In the genomic region with DNA sequence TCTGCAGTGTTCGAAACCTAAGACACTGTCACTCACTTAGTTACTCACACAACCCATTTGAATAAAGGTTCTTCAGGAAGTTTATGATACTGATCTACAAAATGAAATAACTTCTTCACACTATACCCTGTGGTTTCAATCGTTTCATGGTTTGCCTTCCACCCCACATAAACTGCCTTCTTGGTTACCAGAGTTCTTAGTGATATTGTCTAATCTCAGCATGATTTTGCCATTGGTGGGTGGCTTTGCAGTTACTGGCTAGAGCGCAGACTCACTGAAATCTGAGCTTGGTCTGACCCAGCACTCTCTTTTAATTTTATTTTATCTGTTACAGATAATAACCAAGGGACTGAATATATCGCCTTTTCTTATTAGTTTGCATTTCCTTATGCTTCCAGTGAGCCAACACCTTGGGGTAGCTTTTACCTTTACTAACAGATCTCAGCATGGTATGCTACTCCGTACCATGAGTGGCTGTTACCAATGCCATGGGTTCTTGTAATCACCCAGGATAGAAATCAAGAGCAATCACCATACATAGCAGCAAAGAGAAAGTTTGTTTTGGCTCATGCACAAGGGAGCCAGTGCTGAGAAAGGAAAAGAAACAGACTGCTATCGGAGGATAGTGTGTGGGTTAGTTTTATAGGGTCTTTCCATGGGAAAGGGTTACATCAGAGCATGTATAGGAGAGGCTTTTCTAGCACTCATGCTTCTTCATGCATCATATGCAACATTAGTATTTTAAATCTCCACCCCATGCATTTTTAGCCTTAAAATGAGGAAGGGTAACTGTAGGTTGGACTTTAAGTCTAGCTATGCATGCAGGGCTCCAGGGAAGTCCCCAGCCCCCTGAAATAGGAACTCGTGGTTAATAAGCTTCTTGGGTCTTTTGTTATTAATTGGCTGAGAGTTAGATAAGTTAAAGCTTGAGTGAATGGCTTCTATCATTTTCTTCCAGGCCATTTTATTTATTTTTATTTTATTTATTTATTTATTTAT, we compare ENCODE assay signal across 11 cellular contexts. TPM values are rescaled to one million over a fixed set of nuclear protein-coding genes. Genes with fewer than 3 reads are reported as not detected.
DNase-seq lines count a peak whose midpoint lies in the region; ATAC-seq and TF ChIP-seq lines count a peak whose summit lies in the region.
"Had no signal": no experiment of that assay in that cellular context is flagged by ENCODE, and none has a peak within 500 bp of the region (broad histone marks: within the 10 kb centered on the region; RNA-seq: fewer than 3 reads in every experiment).

No MANE protein-coding gene starts in this region.

- peak overlapping the region; percentile 29 for H3K4me3 Mint-ChIP-seq in activated naive CD4-positive, alpha-beta T cell treated with anti-CD3 and anti-CD28 coated beads, Interleukin-2, amount 10 ng/mL, durations not matched to agents 7 days and 5 days
- peak overlapping the region; percentile 46 for H3K4me3 Mint-ChIP-seq in natural killer cell treated with Interleukin-12 subunit alpha and Interleukin-12 subunit beta and Interleukin-15 and Interleukin-18, amount 100 ng/mL, for 72 hours
- H3K4me3 Mint-ChIP-seq: neural crest cell had no signal

- H3K27me3 ChIP-seq in SJCRH30, result no peaks in the 10 kb centered on the region
- H3K27me3 ChIP-seq in adrenal gland, result no peaks in the 10 kb centered on the region

- peaks cover 6% of the 10 kb centered on the region; the same call in 1 of the 2 replicates for H3K9me3 ChIP-seq in SJCRH30 (replicated peaks)
- no peaks in the 10 kb centered on the region for H3K9me3 ChIP-seq in adrenal gland (replicated peaks in 1 of 3)

- intact Hi-C loops in adrenal gland (cut with DNase I), result no loop called here

- ATAC-seq in GM21423 (IDR thresholded peaks at IDR 0.05; ENCODE audit: unreplicated experiment) (peak; percentile 42), SK-N-SH treated with all-trans-retinoic acid at 6 μM for 48 hours (no peak)
- ATAC-seq in natural killer cell treated with Interleukin-12 subunit alpha and Interleukin-12 subunit beta and Interleukin-15 and Interleukin-18, amount 100 ng/mL, for 72 hours, result peak; percentile 66 to 77

- H3K27me3 Mint-ChIP-seq in activated naive CD4-positive, alpha-beta T cell treated with anti-CD3 and anti-CD28 coated beads, Interleukin-2, amount 10 ng/mL, durations not matched to agents 7 days and 5 days, result peaks cover 3% of the 10 kb centered on the region
- H3K27me3 Mint-ChIP-seq in natural killer cell treated with Interleukin-12 subunit alpha and Interleukin-12 subunit beta and Interleukin-15 and Interleukin-18, amount 100 ng/mL, for 72 hours, result no peaks in the 10 kb centered on the region

- peak overlapping the region; percentile 86 for H3K27ac Mint-ChIP-seq in activated naive CD4-positive, alpha-beta T cell treated with anti-CD3 and anti-CD28 coated beads, Interleukin-2, amount 10 ng/mL, durations not matched to agents 7 days and 5 days
- H3K27ac Mint-ChIP-seq in natural killer cell treated with Interleukin-12 subunit alpha and Interleukin-12 subunit beta and Interleukin-15 and Interleukin-18, amount 100 ng/mL, for 72 hours, result peak overlapping the region; percentile 62 to 88

- WGBS in adrenal gland, 4 donors, result 71 to 79% (median 75%) methylated on average over 7 of the region's 7 CpGs

- peaks cover 18% of the 10 kb centered on the region for H3K9me3 Mint-ChIP-seq in activated naive CD4-positive, alpha-beta T cell treated with anti-CD3 and anti-CD28 coated beads, Interleukin-2, amount 10 ng/mL, durations not matched to agents 7 days and 5 days
- no peaks in the 10 kb centered on the region for H3K9me3 Mint-ChIP-seq in natural killer cell treated with Interleukin-12 subunit alpha and Interleukin-12 subunit beta and Interleukin-15 and Interleukin-18, amount 100 ng/mL, for 72 hours
- H3K9me3 Mint-ChIP-seq: neural crest cell had no signal

- H3K4me3 ChIP-seq in SJCRH30 (no peak overlapping the region), adrenal gland (no peak overlapping the region)

- CTCF ChIA-PET in activated naive CD4-positive, alpha-beta T cell treated with anti-CD3 and anti-CD28 coated beads, Interleukin-2, amount 10 ng/mL, durations not matched to agents 7 days and 5 days (lab: Charles Lee), result interaction anchor here (0.7 to 1.1 kb wide), 2 partner anchors 50 to 795 kb away, joined by 3 read pairs; no protein-coding TSS in a partner anchor

- H3K4me1 ChIP-seq in SJCRH30 (peaks cover 9% of the 10 kb centered on the region), adrenal gland (replicated peaks in 1 of 2) (peaks cover 5 to 8% of the 10 kb centered on the region in 2 donors)

- DNase-seq in GM10266 (ENCODE audit: extremely low spot score) (peak; percentile 22), HK-2 (ENCODE audit: unreplicated experiment) (no peak), SJCRH30 (no peak), adrenal gland (no peak)
- DNase-seq in activated naive CD4-positive, alpha-beta T cell treated with anti-CD3 and anti-CD28 coated beads, Interleukin-2, amount 10 ng/mL, durations not matched to agents 7 days and 5 days, result peak; percentile 67
- DNase-seq in natural killer cell treated with Interleukin-12 subunit alpha and Interleukin-12 subunit beta and Interleukin-15 and Interleukin-18, amount 100 ng/mL, for 72 hours (ENCODE audit: low spot score), result no peak
- DNase-seq: activated effector memory CD4-positive, alpha-beta T cell treated with Interleukin-2 at 50 U/mL for 16 hours; SHP77 had no signal

- peaks cover 19% of the 10 kb centered on the region for H3K36me3 Mint-ChIP-seq in activated naive CD4-positive, alpha-beta T cell treated with anti-CD3 and anti-CD28 coated beads, Interleukin-2, amount 10 ng/mL, durations not matched to agents 7 days and 5 days
- H3K36me3 Mint-ChIP-seq in natural killer cell treated with Interleukin-12 subunit alpha and Interleukin-12 subunit beta and Interleukin-15 and Interleukin-18, amount 100 ng/mL, for 72 hours, result no peaks in the 10 kb centered on the region

- no peaks in the 10 kb centered on the region for H3K36me3 ChIP-seq in SJCRH30
- H3K36me3 ChIP-seq in adrenal gland (replicated peaks in 1 of 2), result no peaks in the 10 kb centered on the region

- TF ChIP-seq CTCF in GM10266 (IDR thresholded peaks at IDR 0.05; ENCODE audit: control insufficient read depth, insufficient read depth, low read depth, missing control alignments) (no peak), adrenal gland (IDR thresholded peaks at IDR 0.05) (no peak)

- H3K27ac ChIP-seq in SJCRH30, result no peak overlapping the region
- no peak overlapping the region for H3K27ac ChIP-seq in adrenal gland

- no peak for TF ChIP-seq POLR2A in adrenal gland (IDR thresholded peaks at IDR 0.05)

- H3K4me1 Mint-ChIP-seq in activated naive CD4-positive, alpha-beta T cell treated with anti-CD3 and anti-CD28 coated beads, Interleukin-2, amount 10 ng/mL, durations not matched to agents 7 days and 5 days, result peaks cover 42% of the 10 kb centered on the region
- peaks cover 39 to 49% of the 10 kb centered on the region in 2 donors for H3K4me1 Mint-ChIP-seq in natural killer cell treated with Interleukin-12 subunit alpha and Interleukin-12 subunit beta and Interleukin-15 and Interleukin-18, amount 100 ng/mL, for 72 hours (ENCODE audit: low read depth in 2 of 2)
- H3K4me1 Mint-ChIP-seq: neural crest cell had no signal

TF ChIP-seq in SK-N-SH treated with all-trans-retinoic acid at 6 μM for 48 hours, 23 proteins besides CTCF, POLR2A, EP300 and RAD21:
- TF ChIP-seq OSR1 (CRISPR knock-in tag; IDR thresholded peaks at IDR 0.05), result no peak
- TF ChIP-seq ZNF565 (CRISPR knock-in tag; conservative IDR thresholded peaks at IDR 0.05; ENCODE audit: low read depth), result no peak

RNA-seq across cellular contexts. Expression of gene ANXA4, which starts 33.3 kb away (rescaled TPM):
- 10 to 100 TPM; 15.2 to 21.7 TPM for total RNA-seq in natural killer cell treated with Interleukin-12 subunit alpha and Interleukin-12 subunit beta and Interleukin-15 and Interleukin-18, amount 100 ng/mL, for 72 hours
- 2.8 and 4.7 TPM in 2 replicates for total RNA-seq in SJCRH30 (2014; rRNA removed; shearing (Covaris generic))
- total RNA-seq in adrenal gland, result 10 to 100 TPM; 27.2 to 57.4 (median 39.0) TPM
- 10 to 100 TPM; 20.6 to 34.5 (median 23.5) TPM for polyA plus RNA-seq in adrenal gland

RNA-seq across cellular contexts. Expression of gene GMCL1, which starts 54.2 kb away (rescaled TPM):
- 10 to 100 TPM; 18.6 to 36.7 TPM for total RNA-seq in natural killer cell treated with Interleukin-12 subunit alpha and Interleukin-12 subunit beta and Interleukin-15 and Interleukin-18, amount 100 ng/mL, for 72 hours
- 20.1 and 26.1 TPM in 2 replicates for total RNA-seq in SJCRH30 (2014; rRNA removed; shearing (Covaris generic))
- total RNA-seq in adrenal gland, result 10 to 100 TPM in 5 of 8 donors, 1 to 10 TPM in 3; 7.3 to 14.9 (median 10.4) TPM
- 10 to 100 TPM in 1 of 3 donors, 1 to 10 TPM in 2; 2.8 to 11.5 (median 5.1) TPM for polyA plus RNA-seq in adrenal gland

Comparison
In these comparisons a context has a peak if more than half of its experiments do, and no peak if none do; other contexts are left out.
1. DNase-seq: peak in GM10266 (single experiment) and activated naive CD4-positive, alpha-beta T cell treated with anti-CD3 and anti-CD28 coated beads, Interleukin-2, amount 10 ng/mL, durations not matched to agents 7 days and 5 days (single experiment); none in natural killer cell treated with Interleukin-12 subunit alpha and Interleukin-12 subunit beta and Interleukin-15 and Interleukin-18, amount 100 ng/mL, for 72 hours (single experiment), HK-2 (single experiment), SJCRH30 (0 of 2) and adrenal gland (0 of 7).